ENCODE assay signal across 25 cellular contexts in the genomic region with DNA sequence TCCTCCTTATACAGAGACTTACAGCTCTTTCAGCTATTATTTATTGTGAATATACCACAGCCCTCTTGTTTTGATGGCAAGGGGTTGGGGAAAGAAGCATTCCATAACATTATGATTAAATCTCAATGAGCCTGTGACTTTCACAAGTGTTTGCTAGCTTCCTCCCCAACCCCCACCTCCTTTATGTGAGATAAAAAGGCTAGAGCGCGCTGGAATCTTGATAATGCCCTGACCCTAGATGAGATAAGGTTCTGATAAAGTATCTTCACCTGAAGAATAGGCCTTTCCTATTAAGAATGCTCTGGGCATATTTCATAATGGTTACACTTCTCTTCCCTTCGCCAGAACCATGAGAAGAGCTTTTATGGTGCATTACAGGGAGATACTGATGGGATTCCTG.
"Had no signal": no experiment of that assay in that cellular context is flagged by ENCODE, and none has a peak within 500 bp of the region (broad histone marks: within the 10 kb centered on the region; RNA-seq: fewer than 3 reads in every experiment).

No MANE protein-coding gene starts in this region.

- H3K27me3 Mint-ChIP-seq: dendritic cell treated with granulocyte-macrophage colony-stimulating factor and Interleukin-4, amounts not matched to agents 40 ng/mL and 50 ng/mL, for 4 days; effector memory CD8-positive, alpha-beta T cell had no signal

- ATAC-seq: effector memory CD8-positive, alpha-beta T cell; esophagus mucosa; foreskin keratinocyte; gastrocnemius medialis; gastroesophageal sphincter; heart left ventricle; heart right ventricle had no signal

- H3K4me3 ChIP-seq: colonic mucosa, coronary artery, dorsolateral prefrontal cortex, esophagus muscularis mucosa, esophagus squamous epithelium, gastrocnemius medialis, gastroesophageal sphincter, heart left ventricle, heart right ventricle had no signal

- H3K27ac ChIP-seq: colonic mucosa, coronary artery, dorsolateral prefrontal cortex, epithelial cell of prostate, esophagus muscularis mucosa, esophagus squamous epithelium, foreskin keratinocyte, gastrocnemius medialis, gastroesophageal sphincter, heart left ventricle, heart right ventricle had no signal

- H3K9me3 Mint-ChIP-seq: effector memory CD8-positive, alpha-beta T cell had no signal

- H3K27me3 ChIP-seq: colonic mucosa, dorsolateral prefrontal cortex, esophagus muscularis mucosa, esophagus squamous epithelium, foreskin keratinocyte, gastrocnemius medialis, gastroesophageal sphincter, heart left ventricle, heart right ventricle had no signal

- H3K9me3 ChIP-seq: colonic mucosa, esophagus muscularis mucosa, esophagus squamous epithelium, gastrocnemius medialis, gastroesophageal sphincter, heart right ventricle had no signal

- DNase-seq: colonic mucosa; cortex of kidney; dermis blood vessel endothelial cell; dorsolateral prefrontal cortex; effector CD4-positive, alpha-beta T cell; effector CD8-positive, alpha-beta T cell; effector memory CD4-positive, alpha-beta T cell; effector memory CD8-positive, alpha-beta T cell; endodermal cell; erythroblast; esophagus squamous epithelium; foreskin fibroblast; foreskin keratinocyte; foreskin melanocyte; gastrocnemius medialis; glutamatergic neuron; head of caudate nucleus; heart left ventricle; heart right ventricle had no signal

- H3K27ac Mint-ChIP-seq: dendritic cell treated with granulocyte-macrophage colony-stimulating factor and Interleukin-4, amounts not matched to agents 40 ng/mL and 50 ng/mL, for 4 days; effector memory CD8-positive, alpha-beta T cell; endodermal cell had no signal

- H3K4me3 Mint-ChIP-seq: dendritic cell treated with granulocyte-macrophage colony-stimulating factor and Interleukin-4, amounts not matched to agents 40 ng/mL and 50 ng/mL, for 4 days; effector memory CD8-positive, alpha-beta T cell; endodermal cell had no signal

- H3K4me1 ChIP-seq: colonic mucosa, esophagus squamous epithelium, foreskin keratinocyte had no signal

- H3K36me3 ChIP-seq: colonic mucosa, esophagus muscularis mucosa, esophagus squamous epithelium, gastrocnemius medialis, gastroesophageal sphincter, heart left ventricle, heart right ventricle had no signal
